Comparison of ENCODE assay signal across 8 cellular contexts in the genomic region with DNA sequence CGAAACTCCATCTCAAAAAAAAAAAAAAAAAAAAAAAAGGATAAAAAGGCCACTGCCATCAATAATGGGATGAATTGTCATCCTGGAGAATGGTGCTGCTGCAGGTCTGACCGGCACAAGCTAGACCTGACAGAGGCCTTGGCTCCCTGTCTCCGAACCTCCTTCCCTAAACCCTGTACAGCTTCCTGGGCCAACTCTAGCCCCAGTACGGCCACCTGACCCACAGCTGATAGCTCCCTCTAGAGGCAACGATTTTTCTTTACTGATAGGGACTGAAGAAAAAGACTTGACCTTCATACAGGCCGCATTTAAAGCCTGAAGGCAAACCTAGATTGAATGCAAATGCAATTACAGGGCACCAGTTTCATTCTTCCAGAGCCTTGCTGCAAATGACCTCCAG. TPM values are rescaled to one million over a fixed set of nuclear protein-coding genes. Genes with fewer than 3 reads are reported as not detected.
DNase-seq lines count a peak whose midpoint lies in the region; ATAC-seq and TF ChIP-seq lines count a peak whose summit lies in the region.

No MANE protein-coding gene starts in this region.

- ATAC-seq in SK-N-SH treated with all-trans-retinoic acid at 6 μM for 48 hours, result peak; percentile 73
- peak in 7 of 8 donors; percentile 56 to 73 (median 66) for ATAC-seq in heart right ventricle
- ATAC-seq in GM18511 (IDR thresholded peaks at IDR 0.05; ENCODE audit: unreplicated experiment), result no peak
- ATAC-seq in GM21381 (IDR thresholded peaks at IDR 0.05; ENCODE audit: unreplicated experiment), result no peak

- peak; percentile 45 for DNase-seq in AG10803 (ENCODE audit: low read depth)
- peak; percentile 42 to 58 for DNase-seq in HAP-1 (ENCODE audit: low spot score in 2 of 2)
- DNase-seq in heart right ventricle, result no peak
- no peak for DNase-seq in tibial artery
- DNase-seq in occipital lobe (lab: John Stamatoyannopoulos, UW), result no peak

- WGBS in heart right ventricle, 2 donors, result 43 to 44% methylated on average over 6 of the region's 6 CpGs

- peak; percentile 62 for TF ChIP-seq CTCF in AG10803 (conservative IDR thresholded peaks at IDR 0.05; ENCODE audit: low read length)
- TF ChIP-seq CTCF in heart right ventricle (IDR thresholded peaks at IDR 0.05), result peak; percentile 26 to 68 (median 57)
- peak; percentile 13 to 25 for TF ChIP-seq CTCF in tibial artery (IDR thresholded peaks at IDR 0.05)

- intact Hi-C loops in heart right ventricle (cut with DNase I), result loop anchor here in 6 of 10 donors (2.0 to 5.0 kb wide), 2 partner anchors 36 to 37 kb away; no protein-coding TSS in a partner anchor
- intact Hi-C loops in tibial artery (cut with DNase I; ENCODE audit: low total_unique reads), result no loop called here

- H3K4me3 ChIP-seq in AG10803 (ENCODE audit: low read length), result no peak overlapping the region
- no peak overlapping the region for H3K4me3 ChIP-seq in HAP-1
- no peak overlapping the region for H3K4me3 ChIP-seq in heart right ventricle
- no peak overlapping the region for H3K4me3 ChIP-seq in tibial artery

- H3K27ac ChIP-seq in heart right ventricle (peak overlapping the region in 1 of 10 donors; percentile 26), tibial artery (no peak overlapping the region)

- H3K27me3 ChIP-seq in HAP-1 (ENCODE audit: low read depth) (no peaks in the 10 kb centered on the region), heart right ventricle (no peaks in the 10 kb centered on the region), tibial artery (no peaks in the 10 kb centered on the region)

- in situ Hi-C loops in HAP-1 (cut with MboI; ENCODE audit: low sequenced_read_pairs), result no loop called here

- 0 out of 2 replicates have a peak, but pooled peaks cover 2% of the 10 kb centered on the region for H3K4me1 ChIP-seq in HAP-1
- peaks cover 0 to 19% (median 9%) of the 10 kb centered on the region in 9 donors for H3K4me1 ChIP-seq in heart right ventricle
- H3K4me1 ChIP-seq in tibial artery, result peaks cover 0 to 24% (median 21%) of the 10 kb centered on the region in 4 donors

- H3K9me3 ChIP-seq in HAP-1, result no peaks in the 10 kb centered on the region
- no peaks in the 10 kb centered on the region for H3K9me3 ChIP-seq in heart right ventricle
- no peaks in the 10 kb centered on the region for H3K9me3 ChIP-seq in tibial artery

- peaks cover 42% of the 10 kb centered on the region for H3K36me3 ChIP-seq in HAP-1 (replicated peaks)
- peaks cover 0 to 50% (median 24%) of the 10 kb centered on the region in 9 donors for H3K36me3 ChIP-seq in heart right ventricle
- H3K36me3 ChIP-seq in tibial artery, result peaks cover 29 to 49% (median 49%) of the 10 kb centered on the region in 3 donors

TF ChIP-seq in SK-N-SH treated with all-trans-retinoic acid at 6 μM for 48 hours, 23 proteins besides CTCF, POLR2A, EP300 and RAD21:
- TF ChIP-seq ARNTL (CRISPR knock-in tag; IDR thresholded peaks at IDR 0.05; ENCODE audit: borderline replicate concordance, low read depth), result no peak
- no peak for TF ChIP-seq TCF4 (CRISPR knock-in tag; IDR thresholded peaks at IDR 0.05; ENCODE audit: borderline replicate concordance)
- TF ChIP-seq, protein P1, sequence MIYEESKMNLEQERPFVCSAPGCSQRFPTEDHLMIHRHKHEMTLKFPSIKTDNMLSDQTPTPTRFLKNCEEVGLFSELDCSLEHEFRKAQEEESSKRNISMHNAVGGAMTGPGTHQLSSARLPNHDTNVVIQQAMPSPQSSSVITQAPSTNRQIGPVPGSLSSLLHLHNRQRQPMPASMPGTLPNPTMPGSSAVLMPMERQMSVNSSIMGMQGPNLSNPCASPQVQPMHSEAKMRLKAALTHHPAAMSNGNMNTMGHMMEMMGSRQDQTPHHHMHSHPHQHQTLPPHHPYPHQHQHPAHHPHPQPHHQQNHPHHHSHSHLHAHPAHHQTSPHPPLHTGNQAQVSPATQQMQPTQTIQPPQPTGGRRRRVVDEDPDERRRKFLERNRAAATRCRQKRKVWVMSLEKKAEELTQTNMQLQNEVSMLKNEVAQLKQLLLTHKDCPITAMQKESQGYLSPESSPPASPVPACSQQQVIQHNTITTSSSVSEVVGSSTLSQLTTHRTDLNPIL (CRISPR knock-in tag; IDR thresholded peaks at IDR 0.05; ENCODE audit: low read depth), result no peak
- TF ChIP-seq BACH2 (CRISPR knock-in tag; IDR thresholded peaks at IDR 0.05; ENCODE audit: borderline replicate concordance), result no peak
- no peak for TF ChIP-seq TOX (CRISPR knock-in tag; IDR thresholded peaks at IDR 0.05; ENCODE audit: borderline replicate concordance)
- no peak for TF ChIP-seq ZNF70 (CRISPR knock-in tag; IDR thresholded peaks at IDR 0.05)
- no peak for TF ChIP-seq PPARA (CRISPR knock-in tag; IDR thresholded peaks at IDR 0.05; ENCODE audit: borderline replicate concordance)
- no peak for TF ChIP-seq ZFP30 (CRISPR knock-in tag; IDR thresholded peaks at IDR 0.05)

RNA-seq across cellular contexts. Expression of a gene that starts 30.7 kb away (rescaled TPM):
- total RNA-seq in heart right ventricle (10 to 100 TPM; 13.5 to 19.3 (median 15.3) TPM), occipital lobe (34.0 TPM)
- 1 to 10 TPM; 3.0 to 5.9 TPM for polyA plus RNA-seq in heart right ventricle

RNA-seq across cellular contexts. Expression of a gene that starts 31.5 kb away (rescaled TPM):
- total RNA-seq in heart right ventricle, result not detected
- not detected for polyA plus RNA-seq in heart right ventricle
- total RNA-seq in occipital lobe, result not detected

RNA-seq across cellular contexts. Expression of a gene that starts 32.1 kb away (rescaled TPM):
- total RNA-seq in heart right ventricle, result 10 to 100 TPM; 10.0 to 18.8 (median 15.3) TPM
- 10 to 100 TPM in 1 of 2 donors, 1 to 10 TPM in 1; 6.6 to 28.7 TPM for polyA plus RNA-seq in heart right ventricle
- total RNA-seq in occipital lobe, result 25.6 TPM

RNA-seq across cellular contexts. Expression of a gene that starts 56.2 kb away (rescaled TPM):
- 10 to 100 TPM in 6 of 10 donors, 1 to 10 TPM in 4; 7.3 to 16.6 (median 11.0) TPM for total RNA-seq in heart right ventricle
- 10 to 100 TPM; 18.3 to 41.5 TPM for polyA plus RNA-seq in heart right ventricle
- 15.1 TPM for total RNA-seq in occipital lobe

RNA-seq across cellular contexts. Expression of a gene that starts 57.6 kb away (rescaled TPM):
- total RNA-seq in heart right ventricle (10 to 100 TPM in 2 of 10 donors, 1 to 10 TPM in 8; 4.0 to 12.0 (median 7.3) TPM), occipital lobe (9.5 TPM)
- 10 to 100 TPM in 1 of 2 donors, 1 to 10 TPM in 1; 6.6 to 43.1 TPM for polyA plus RNA-seq in heart right ventricle

Comparison
In these comparisons a context has a peak if more than half of its experiments do, and no peak if none do; other contexts are left out.
1. DNase-seq: peak in AG10803 (single experiment) and HAP-1 (2 of 2); none in heart right ventricle (0 of 2), tibial artery (0 of 2) and occipital lobe (single experiment).
2. ATAC-seq: peak in SK-N-SH treated with all-trans-retinoic acid at 6 μM for 48 hours (single experiment) and heart right ventricle (7 of 8); none in GM18511 (single experiment) and GM21381 (single experiment).
3. Peak in every context shown above with its lines, with median percentiles within 50 percentile points of each other: CTCF ChIP-seq.